Comparison of ENCODE assay signal across 21 cellular contexts in the genomic region with DNA sequence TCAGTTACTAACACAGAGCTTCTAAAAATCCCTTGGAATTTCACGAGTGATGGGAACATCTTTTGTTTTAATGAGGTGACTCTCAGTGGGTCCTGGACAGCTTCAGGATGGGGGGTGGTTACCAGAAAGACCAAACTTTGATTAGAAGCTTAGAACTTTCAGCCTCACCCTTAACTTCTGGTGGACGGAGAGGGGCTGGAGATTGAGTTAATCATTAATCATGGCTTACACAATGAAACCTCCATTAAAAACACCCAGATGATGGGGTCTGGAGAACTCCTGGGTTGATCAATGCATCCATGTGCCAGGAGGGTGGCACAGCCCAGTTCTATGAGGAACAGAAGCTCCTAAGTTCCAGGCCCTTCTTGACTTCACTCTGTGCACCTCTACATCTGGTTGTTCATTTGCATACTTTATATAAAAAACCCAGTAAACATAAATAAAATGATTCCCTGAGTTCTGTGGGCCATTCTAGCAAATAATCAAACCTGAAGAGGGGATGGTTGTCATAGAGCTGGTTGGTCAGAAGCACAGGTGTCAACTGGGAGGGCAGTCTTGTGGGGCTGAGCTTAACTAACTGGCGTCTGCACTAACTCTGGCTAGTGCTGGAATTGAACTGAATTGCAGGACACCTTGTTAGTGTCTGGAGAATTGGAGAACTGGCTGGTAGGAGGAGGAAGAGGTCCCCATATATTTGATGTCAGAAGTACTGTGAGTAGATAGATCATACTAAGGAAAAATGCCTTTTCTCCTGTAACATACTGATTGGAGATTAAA. TPM values are rescaled to one million over a fixed set of nuclear protein-coding genes. Genes with fewer than 3 reads are reported as not detected.
DNase-seq lines count a peak whose midpoint lies in the region; ATAC-seq and TF ChIP-seq lines count a peak whose summit lies in the region.
"Had no signal": no experiment of that assay in that cellular context is flagged by ENCODE, and none has a peak within 500 bp of the region (broad histone marks: within the 10 kb centered on the region; RNA-seq: fewer than 3 reads in every experiment).

No MANE protein-coding gene starts in this region.

- H3K9me3 Mint-ChIP-seq in chondrocyte (ENCODE audit: low read depth), result no peaks in the 10 kb centered on the region
- H3K9me3 Mint-ChIP-seq in natural killer cell treated with Interleukin-12 subunit alpha and Interleukin-12 subunit beta and Interleukin-15 and Interleukin-18, amount 100 ng/mL, for 72 hours, result no peaks in the 10 kb centered on the region
- H3K9me3 Mint-ChIP-seq in activated CD4-positive, alpha-beta memory T cell treated with anti-CD3 and anti-CD28 coated beads for 36 hours, result no peaks in the 10 kb centered on the region
- H3K9me3 Mint-ChIP-seq: activated T-helper 2 cell treated with anti-CD3 and anti-CD28 coated beads, Interferon-gamma antibody, Interleukin-2, Interleukin-4, amounts not matched to agents 10 μg/mL and 5 μg/mL and 100 μg/mL, durations not matched to agents 14 hours and 24 hours and 36 hours; IgD-negative memory B cell had no signal

- CTCF ChIA-PET in activated CD4-positive, alpha-beta memory T cell treated with anti-CD3 and anti-CD28 coated beads for 36 hours (lab: Charles Lee), result interaction anchor here (1.4 kb wide), 1 partner anchor 10 kb away, joined by 6 read pairs; a partner anchor contains a TSS

- H3K4me3 ChIP-seq in left ventricle myocardium inferior, result no peak overlapping the region
- H3K4me3 ChIP-seq: adrenal gland, smooth muscle cell had no signal

- H3K4me1 ChIP-seq in left ventricle myocardium inferior, result peaks cover 73% of the 10 kb centered on the region

- H3K27me3 Mint-ChIP-seq in chondrocyte (ENCODE audit: low read depth), result no peaks in the 10 kb centered on the region
- H3K27me3 Mint-ChIP-seq in natural killer cell treated with Interleukin-12 subunit alpha and Interleukin-12 subunit beta and Interleukin-15 and Interleukin-18, amount 100 ng/mL, for 72 hours, result no peaks in the 10 kb centered on the region
- H3K27me3 Mint-ChIP-seq in activated CD4-positive, alpha-beta memory T cell treated with anti-CD3 and anti-CD28 coated beads for 36 hours, result no peaks in the 10 kb centered on the region
- H3K27me3 Mint-ChIP-seq: IgD-negative memory B cell, T-helper 17 cell had no signal

- TF ChIP-seq CTCF in left ventricle myocardium inferior (IDR thresholded peaks at IDR 0.05; ENCODE audit: borderline replicate concordance) (no peak), chondrocyte (IDR thresholded peaks at IDR 0.05) (no peak)

- intact Hi-C loops in left ventricle myocardium inferior (cut with micrococcal nuclease) (no loop called here), left ventricle myocardium superior (cut with micrococcal nuclease) (no loop called here)
- intact Hi-C loops in activated CD4-positive, alpha-beta memory T cell treated with anti-CD3 and anti-CD28 coated beads for 36 hours (cut with micrococcal nuclease), result loop anchor here (1.0 kb wide), 1 partner anchor 35 kb away; no protein-coding TSS in a partner anchor

- H3K4me3 Mint-ChIP-seq in chondrocyte (ENCODE audit: unreplicated experiment), result no peak overlapping the region
- no peak overlapping the region for H3K4me3 Mint-ChIP-seq in natural killer cell treated with Interleukin-12 subunit alpha and Interleukin-12 subunit beta and Interleukin-15 and Interleukin-18, amount 100 ng/mL, for 72 hours
- H3K4me3 Mint-ChIP-seq in activated CD4-positive, alpha-beta memory T cell treated with anti-CD3 and anti-CD28 coated beads for 36 hours, result no peak overlapping the region
- H3K4me3 Mint-ChIP-seq: IgD-negative memory B cell had no signal

- POLR2A ChIA-PET in activated CD4-positive, alpha-beta memory T cell treated with anti-CD3 and anti-CD28 coated beads for 36 hours (lab: Charles Lee), result interaction anchor here (1.7 kb wide), 1 partner anchor 10 kb away, joined by 7 read pairs; a partner anchor contains a TSS

- H3K27me3 ChIP-seq in left ventricle myocardium inferior (ENCODE audit: low read depth), result no peaks in the 10 kb centered on the region
- H3K27me3 ChIP-seq: adrenal gland had no signal

- H3K36me3 Mint-ChIP-seq in chondrocyte (ENCODE audit: low read depth), result peaks cover 4% of the 10 kb centered on the region
- H3K36me3 Mint-ChIP-seq in natural killer cell treated with Interleukin-12 subunit alpha and Interleukin-12 subunit beta and Interleukin-15 and Interleukin-18, amount 100 ng/mL, for 72 hours, result peaks cover 6% of the 10 kb centered on the region
- H3K36me3 Mint-ChIP-seq in activated CD4-positive, alpha-beta memory T cell treated with anti-CD3 and anti-CD28 coated beads for 36 hours, result peaks cover 8% of the 10 kb centered on the region
- H3K36me3 Mint-ChIP-seq: IgD-negative memory B cell had no signal

- DNase-seq in left ventricle myocardium inferior (no peak), left ventricle myocardium superior (no peak), chondrocyte (ENCODE audit: low spot score) (no peak), GM19238 (ENCODE audit: insufficient read length, low spot score) (no peak)
- DNase-seq in natural killer cell treated with Interleukin-12 subunit alpha and Interleukin-12 subunit beta and Interleukin-15 and Interleukin-18, amount 100 ng/mL, for 72 hours (ENCODE audit: low spot score), result no peak
- DNase-seq in activated CD4-positive, alpha-beta memory T cell treated with anti-CD3 and anti-CD28 coated beads for 36 hours, result no peak
- DNase-seq: activated CD8-positive, alpha-beta memory T cell treated with anti-CD3 and anti-CD28 coated beads for 24 hours; adrenal gland; caudate nucleus; DND-41; effector memory CD4-positive, alpha-beta T cell; NCI-H1092 treated with DMSO at 0.1 percent for 48 hours; SIG-M5; T-helper 17 cell had no signal

- ATAC-seq in left ventricle myocardium superior, result no peak
- ATAC-seq in natural killer cell treated with Interleukin-12 subunit alpha and Interleukin-12 subunit beta and Interleukin-15 and Interleukin-18, amount 100 ng/mL, for 72 hours, result no peak
- ATAC-seq in GM18861 (IDR thresholded peaks at IDR 0.05; ENCODE audit: unreplicated experiment), result no peak
- no peak for ATAC-seq in GM21737 (IDR thresholded peaks at IDR 0.05; ENCODE audit: unreplicated experiment)
- ATAC-seq: T-helper 17 cell had no signal

- peaks cover 76% of the 10 kb centered on the region for H3K4me1 Mint-ChIP-seq in chondrocyte (ENCODE audit: low read depth)
- peaks cover 19 to 25% of the 10 kb centered on the region in 2 donors for H3K4me1 Mint-ChIP-seq in natural killer cell treated with Interleukin-12 subunit alpha and Interleukin-12 subunit beta and Interleukin-15 and Interleukin-18, amount 100 ng/mL, for 72 hours (ENCODE audit: low read depth in 2 of 2)
- H3K4me1 Mint-ChIP-seq in activated CD4-positive, alpha-beta memory T cell treated with anti-CD3 and anti-CD28 coated beads for 36 hours (ENCODE audit: low read depth), result peaks cover 39% of the 10 kb centered on the region

- no peaks in the 10 kb centered on the region for H3K36me3 ChIP-seq in left ventricle myocardium inferior
- H3K36me3 ChIP-seq: adrenal gland had no signal

- H3K9me3 ChIP-seq in left ventricle myocardium inferior (replicated peaks), result no peaks in the 10 kb centered on the region
- H3K9me3 ChIP-seq: adrenal gland had no signal

- peak overlapping the region; percentile 10 for H3K27ac ChIP-seq in left ventricle myocardium inferior (replicated peaks)
- H3K27ac ChIP-seq: C4-2B had no signal

- peak overlapping the region; percentile 81 for H3K27ac Mint-ChIP-seq in chondrocyte (ENCODE audit: unreplicated experiment)
- H3K27ac Mint-ChIP-seq in natural killer cell treated with Interleukin-12 subunit alpha and Interleukin-12 subunit beta and Interleukin-15 and Interleukin-18, amount 100 ng/mL, for 72 hours, result peak overlapping the region; percentile 17 to 82
- no peak overlapping the region for H3K27ac Mint-ChIP-seq in activated CD4-positive, alpha-beta memory T cell treated with anti-CD3 and anti-CD28 coated beads for 36 hours
- H3K27ac Mint-ChIP-seq: activated T-helper 2 cell treated with anti-CD3 and anti-CD28 coated beads, Interferon-gamma antibody, Interleukin-2, Interleukin-4, amounts not matched to agents 10 μg/mL and 5 μg/mL and 100 μg/mL, durations not matched to agents 14 hours and 24 hours and 36 hours; IgD-negative memory B cell had no signal

RNA-seq across cellular contexts. Expression of a gene that starts 10.3 kb away (rescaled TPM):
- total RNA-seq in left ventricle myocardium inferior (17.3 TPM), left ventricle myocardium superior (18.7 TPM), chondrocyte (19.3 to 42.8 TPM (median 42.5 TPM) in 3 replicates)
- 10 to 100 TPM; 19.2 to 27.3 TPM for total RNA-seq in natural killer cell treated with Interleukin-12 subunit alpha and Interleukin-12 subunit beta and Interleukin-15 and Interleukin-18, amount 100 ng/mL, for 72 hours
- total RNA-seq in activated CD4-positive, alpha-beta memory T cell treated with anti-CD3 and anti-CD28 coated beads for 36 hours, result 10 to 100 TPM; 22.6 to 23.0 TPM

RNA-seq across cellular contexts. Expression of a gene that starts 50.2 kb away (rescaled TPM):
- total RNA-seq in left ventricle myocardium inferior (4.6 TPM), left ventricle myocardium superior (5.2 TPM), chondrocyte (9.4 to 11.8 TPM (median 10.1 TPM) in 3 replicates)
- total RNA-seq in natural killer cell treated with Interleukin-12 subunit alpha and Interleukin-12 subunit beta and Interleukin-15 and Interleukin-18, amount 100 ng/mL, for 72 hours, result 10 to 100 TPM; 20.4 to 23.8 TPM
- 10 to 100 TPM; 14.0 to 15.6 TPM for total RNA-seq in activated CD4-positive, alpha-beta memory T cell treated with anti-CD3 and anti-CD28 coated beads for 36 hours

RNA-seq across cellular contexts. Expression of a gene that starts 52.2 kb away (rescaled TPM):
- 0.36 TPM for total RNA-seq in left ventricle myocardium inferior
- 0.47 TPM for total RNA-seq in left ventricle myocardium superior
- 0.20 to 0.67 TPM (median 0.60 TPM) in 3 replicates for total RNA-seq in chondrocyte
- total RNA-seq in natural killer cell treated with Interleukin-12 subunit alpha and Interleukin-12 subunit beta and Interleukin-15 and Interleukin-18, amount 100 ng/mL, for 72 hours, result not detected
- total RNA-seq in activated CD4-positive, alpha-beta memory T cell treated with anti-CD3 and anti-CD28 coated beads for 36 hours, result not detected
- total RNA-seq: A172; activated T-helper 2 cell treated with anti-CD3 and anti-CD28 coated beads, Interferon-gamma antibody, Interleukin-2, Interleukin-4, amounts not matched to agents 10 μg/mL and 5 μg/mL and 100 μg/mL, durations not matched to agents 14 hours and 24 hours and 36 hours; T-helper 17 cell had no signal
